ENCODE assay signal across 8 cellular contexts in genomic region chr1:171695772-171696171, GRCh38. TPM values are rescaled to one million over a fixed set of nuclear protein-coding genes. Genes with fewer than 3 reads are reported as not detected.
"Had no signal": no experiment of that assay in that cellular context is flagged by ENCODE, and none has a peak within 500 bp of the region (broad histone marks: within the 10 kb centered on the region; RNA-seq: fewer than 3 reads in every experiment).

No MANE protein-coding gene starts in this region.

RNA-seq across cellular contexts. Expression of gene MYOC, which starts 43.3 kb away (rescaled TPM):
- total RNA-seq: OCI-LY7, PC-3, PC-9, RPMI7951, SJCRH30, SK-MEL-5, T-cell had no signal
- polyA plus RNA-seq: SK-N-SH had no signal
